Comparison of ENCODE assay signal across 31 cellular contexts in the genomic region with DNA sequence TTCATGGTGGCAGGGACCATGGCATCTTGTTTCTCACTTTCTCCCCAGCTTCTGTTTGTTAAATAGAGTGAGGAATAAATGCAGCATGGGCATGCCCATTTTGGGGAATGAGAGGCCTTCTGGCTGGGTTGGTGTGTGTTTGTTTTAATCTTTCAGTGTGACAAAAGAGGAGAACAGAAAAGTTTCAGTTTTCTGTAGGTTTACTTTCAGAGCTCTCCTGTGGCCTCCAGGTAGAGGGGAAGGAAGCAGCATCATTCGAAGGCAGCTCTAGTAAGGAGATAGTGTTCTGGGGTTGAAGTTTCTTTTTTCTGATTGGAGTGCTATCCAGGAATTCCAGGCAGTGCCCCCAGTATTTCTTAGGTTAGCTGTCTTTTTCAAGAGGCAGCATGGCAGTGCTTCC. TPM values are rescaled to one million over a fixed set of nuclear protein-coding genes. Genes with fewer than 3 reads are reported as not detected.
"Had no signal": no experiment of that assay in that cellular context is flagged by ENCODE, and none has a peak within 500 bp of the region (broad histone marks: within the 10 kb centered on the region; RNA-seq: fewer than 3 reads in every experiment).

No MANE protein-coding gene starts in this region.

- H3K36me3 ChIP-seq: adrenal gland, ascending aorta, breast epithelium, cardiac muscle cell, colonic mucosa, esophagus squamous epithelium, gastroesophageal sphincter, heart right ventricle, WERI-Rb-1 had no signal

- H3K4me3 ChIP-seq: adrenal gland, ascending aorta, breast epithelium, cardiac muscle cell, colonic mucosa, esophagus squamous epithelium, gastroesophageal sphincter, heart right ventricle had no signal

- FAIRE-seq: endometrium, endothelial cell of umbilical vein had no signal

- H3K27ac ChIP-seq: adrenal gland, ascending aorta, breast epithelium, cardiac muscle cell, colonic mucosa, epithelial cell of prostate, esophagus squamous epithelium, gastroesophageal sphincter, heart right ventricle, WERI-Rb-1 had no signal

- H3K4me1 ChIP-seq: adrenal gland, breast epithelium, colonic mucosa, esophagus squamous epithelium had no signal

- ATAC-seq: activated CD4-positive, CD25-positive, alpha-beta regulatory T cell treated with anti-CD3 and anti-CD28 coated beads, Interleukin-2, amount 50 U/mL, for 24 hours; activated CD8-positive, alpha-beta T cell treated with anti-CD3 and anti-CD28 coated beads for 36 hours; activated naive CD8-positive, alpha-beta T cell treated with anti-CD3 and anti-CD28 coated beads, Interleukin-2, amount 50 U/mL, for 24 hours; gastroesophageal sphincter; heart right ventricle had no signal

- H3K27me3 ChIP-seq: adrenal gland, ascending aorta, breast epithelium, cardiac muscle cell, colonic mucosa, esophagus squamous epithelium, gastroesophageal sphincter, heart right ventricle had no signal

- H3K9me3 ChIP-seq: adrenal gland, ascending aorta, breast epithelium, colonic mucosa, esophagus squamous epithelium, gastroesophageal sphincter, heart right ventricle had no signal

- DNase-seq: activated B cell treated with CpG ODN at 0.5 μM for 24 hours; activated CD4-positive, alpha-beta T cell treated with anti-CD3 and anti-CD28 coated beads for 48 hours; activated CD4-positive, alpha-beta T cell treated with anti-CD3 and anti-CD28 coated beads, Interleukin-2, amount 50 U/mL, for 1 hour; activated CD4-positive, alpha-beta T cell treated with anti-CD3 and anti-CD28 coated beads, Interleukin-2, amount 50 U/mL, for 48 hours; activated CD8-positive, alpha-beta memory T cell treated with anti-CD3 and anti-CD28 coated beads for 24 hours; activated CD8-positive, alpha-beta T cell treated with anti-CD3 and anti-CD28 coated beads for 36 hours; activated effector memory CD4-positive, alpha-beta T cell treated with anti-CD3 and anti-CD28 coated beads, Interleukin-2, amount 50 U/mL, for 16 hours; activated naive CD4-positive, alpha-beta T cell treated with anti-CD3 and anti-CD28 coated beads for 36 hours; activated naive CD8-positive, alpha-beta T cell treated with anti-CD3 and anti-CD28 coated beads for 36 hours; activated naive CD8-positive, alpha-beta T cell treated with anti-CD3 and anti-CD28 coated beads, Interleukin-2, amount 50 U/mL, for 24 hours; activated T-cell treated with anti-CD3 and anti-CD28 coated beads, Interleukin-2, amount 50 U/mL, for 48 hours; adrenal gland; central memory CD4-positive, alpha-beta T cell; cerebellar nuclear complex; colonic mucosa; effector CD8-positive, alpha-beta T cell; esophagus squamous epithelium; foreskin melanocyte; heart right ventricle; hippocampal formation; T1000; WERI-Rb-1 had no signal

RNA-seq across cellular contexts. Expression of a gene that starts 15.3 kb away (rescaled TPM):
- total RNA-seq: activated B cell treated with CpG ODN at 0.5 μM for 24 hours; activated CD8-positive, alpha-beta T cell treated with anti-CD3 and anti-CD28 coated beads for 36 hours; activated naive CD4-positive, alpha-beta T cell treated with anti-CD3 and anti-CD28 coated beads for 36 hours; activated naive CD8-positive, alpha-beta T cell treated with anti-CD3 and anti-CD28 coated beads for 36 hours; activated T-helper 1 cell treated with anti-CD3 and anti-CD28 coated beads, Interleukin-12 subunit alpha, Interleukin-12 subunit beta, Interleukin-2, Interleukin-4 antibody, amounts not matched to agents 30 ng/mL and 10 ng/mL and 1 ng/mL, durations not matched to agents 14 hours and 24 hours and 36 hours had no signal
